ENCODE assay signal across 12 cellular contexts in genomic region chr11:18669211-18669593, GRCh38. TPM values are rescaled to one million over a fixed set of nuclear protein-coding genes. Genes with fewer than 3 reads are reported as not detected.
DNase-seq lines count a peak whose midpoint lies in the region; ATAC-seq, FAIRE-seq and TF ChIP-seq lines count a peak whose summit lies in the region.
"Had no signal": no experiment of that assay in that cellular context is flagged by ENCODE, and none has a peak within 500 bp of the region (broad histone marks: within the 10 kb centered on the region; RNA-seq: fewer than 3 reads in every experiment).

No MANE protein-coding gene starts in this region.

- peak overlapping the region in 2 of 3 donors; percentile 84 to 85 for H3K27ac Mint-ChIP-seq in CD4-positive, CD25-positive, alpha-beta regulatory T cell
- H3K27ac Mint-ChIP-seq in activated CD4-positive, alpha-beta memory T cell treated with anti-CD3 and anti-CD28 coated beads for 36 hours: peak overlapping the region; percentile 46
- peak overlapping the region; percentile 7 to 41 (median 16) for H3K27ac Mint-ChIP-seq in immature natural killer cell

- peak overlapping the region in 2 of 4 donors; percentile 9 to 28 for H3K4me3 Mint-ChIP-seq in CD4-positive, CD25-positive, alpha-beta regulatory T cell
- peak overlapping the region; percentile 9 for H3K4me3 Mint-ChIP-seq in activated CD4-positive, alpha-beta memory T cell treated with anti-CD3 and anti-CD28 coated beads for 36 hours
- peak overlapping the region in 2 of 5 donors; percentile 14 to 18 for H3K4me3 Mint-ChIP-seq in immature natural killer cell
- H3K4me3 Mint-ChIP-seq: dendritic cell treated with granulocyte-macrophage colony-stimulating factor and Interleukin-4, amounts not matched to agents 40 ng/mL and 50 ng/mL, for 4 days had no signal

- FAIRE-seq in kidney (lab: Jason Lieb, UNC): no peak

- no peaks in the 10 kb centered on the region for H3K36me3 ChIP-seq in CD4-positive, CD25-positive, alpha-beta regulatory T cell (ENCODE audit: control insufficient read depth, insufficient read depth, low read length)
- no peaks in the 10 kb centered on the region for H3K36me3 ChIP-seq in kidney (ENCODE audit: control insufficient read depth in 1 of 2, insufficient read depth in 2 of 2, low read length in 2 of 2)

- H3K4me1 ChIP-seq in CD4-positive, CD25-positive, alpha-beta regulatory T cell (ENCODE audit: control insufficient read depth, insufficient read depth, low read length, poor library complexity, severe bottlenecking): peaks cover 27% of the 10 kb centered on the region
- peaks cover 0 to 2% of the 10 kb centered on the region in 2 donors for H3K4me1 ChIP-seq in kidney (ENCODE audit: control insufficient read depth in 1 of 2, insufficient read depth in 1 of 2, low read depth in 1 of 2, low read length in 2 of 2)

- peak in 1 of 3 donors; percentile 16 for DNase-seq in CD4-positive, CD25-positive, alpha-beta regulatory T cell
- DNase-seq in HCEC 1CT: peak; percentile 33
- peak; percentile 51 for DNase-seq in activated CD4-positive, alpha-beta memory T cell treated with anti-CD3 and anti-CD28 coated beads for 36 hours
- DNase-seq in immature natural killer cell: no peak
- DNase-seq in foreskin melanocyte: no peak
- no peak for DNase-seq in kidney
- DNase-seq in hippocampal formation (lab: John Stamatoyannopoulos, UW): no peak
- DNase-seq: NCI-H1436 treated with DMSO at 0.1 percent for 48 hours had no signal

- intact Hi-C loops in activated CD4-positive, alpha-beta memory T cell treated with anti-CD3 and anti-CD28 coated beads for 36 hours (cut with micrococcal nuclease): loop anchor here (1.0 to 5.0 kb wide), 3 partner anchors 35 to 142 kb away; partner anchors contain the start of genes SPTY2D1 and TSG101
- intact Hi-C loops in kidney (cut with DNase I): no loop called here

- H3K4me1 Mint-ChIP-seq in CD4-positive, CD25-positive, alpha-beta regulatory T cell: peaks cover 15 to 53% (median 30%) of the 10 kb centered on the region in 4 donors
- H3K4me1 Mint-ChIP-seq in activated CD4-positive, alpha-beta memory T cell treated with anti-CD3 and anti-CD28 coated beads for 36 hours (ENCODE audit: low read depth): peaks cover 54% of the 10 kb centered on the region
- H3K4me1 Mint-ChIP-seq in immature natural killer cell: peaks cover 21 to 29% of the 10 kb centered on the region in 2 donors

- no peak for TF ChIP-seq CTCF in kidney (IDR thresholded peaks at IDR 0.05; ENCODE audit: borderline replicate concordance, extremely low read depth, insufficient read depth)

- no peaks in the 10 kb centered on the region for H3K9me3 ChIP-seq in CD4-positive, CD25-positive, alpha-beta regulatory T cell (ENCODE audit: control insufficient read depth in 2 of 2, low read length in 2 of 2)
- no peaks in the 10 kb centered on the region for H3K9me3 ChIP-seq in kidney (ENCODE audit: control insufficient read depth in 1 of 2, low read length in 2 of 2)

- no peaks in the 10 kb centered on the region for H3K27me3 ChIP-seq in CD4-positive, CD25-positive, alpha-beta regulatory T cell (ENCODE audit: control insufficient read depth, insufficient read depth, low read length)

- POLR2A ChIA-PET in activated CD4-positive, alpha-beta memory T cell treated with anti-CD3 and anti-CD28 coated beads for 36 hours (lab: Charles Lee): interaction anchor here (0.7 to 2.2 kb wide), 2 partner anchors 29 to 35 kb away, joined by 3 to 6 read pairs; partner anchors contain the start of gene SPTY2D1

- CTCF ChIA-PET in activated CD4-positive, alpha-beta memory T cell treated with anti-CD3 and anti-CD28 coated beads for 36 hours (lab: Charles Lee): interaction anchor here (0.6 to 1.2 kb wide), 2 partner anchors 53 to 136 kb away, joined by 3 to 6 read pairs; no protein-coding TSS in a partner anchor

- no peaks in the 10 kb centered on the region for H3K36me3 Mint-ChIP-seq in CD4-positive, CD25-positive, alpha-beta regulatory T cell
- no peaks in the 10 kb centered on the region for H3K36me3 Mint-ChIP-seq in activated CD4-positive, alpha-beta memory T cell treated with anti-CD3 and anti-CD28 coated beads for 36 hours
- H3K36me3 Mint-ChIP-seq in immature natural killer cell: no peaks in the 10 kb centered on the region

- H3K27me3 Mint-ChIP-seq in CD4-positive, CD25-positive, alpha-beta regulatory T cell: peaks cover 18% of the 10 kb centered on the region
- no peaks in the 10 kb centered on the region for H3K27me3 Mint-ChIP-seq in activated CD4-positive, alpha-beta memory T cell treated with anti-CD3 and anti-CD28 coated beads for 36 hours
- peaks cover 1 to 8% (median 4%) of the 10 kb centered on the region in 3 donors for H3K27me3 Mint-ChIP-seq in immature natural killer cell (ENCODE audit: low read depth in 3 of 3)
- H3K27me3 Mint-ChIP-seq: dendritic cell treated with granulocyte-macrophage colony-stimulating factor and Interleukin-4, amounts not matched to agents 40 ng/mL and 50 ng/mL, for 4 days had no signal

- H3K9me3 Mint-ChIP-seq in CD4-positive, CD25-positive, alpha-beta regulatory T cell: peaks cover 0 to 2% (median 0%) of the 10 kb centered on the region in 7 donors
- H3K9me3 Mint-ChIP-seq in activated CD4-positive, alpha-beta memory T cell treated with anti-CD3 and anti-CD28 coated beads for 36 hours: no peaks in the 10 kb centered on the region
- H3K9me3 Mint-ChIP-seq in immature natural killer cell: no peaks in the 10 kb centered on the region
- H3K9me3 Mint-ChIP-seq: dendritic cell treated with granulocyte-macrophage colony-stimulating factor and Interleukin-4, amounts not matched to agents 40 ng/mL and 50 ng/mL, for 4 days had no signal

- ATAC-seq in CD4-positive, CD25-positive, alpha-beta regulatory T cell (ENCODE audit: low read depth in 2 of 2): no peak
- no peak for ATAC-seq in HG03097 (IDR thresholded peaks at IDR 0.05; ENCODE audit: low FRiP score, unreplicated experiment)

- no peak overlapping the region for H3K27ac ChIP-seq in CD4-positive, CD25-positive, alpha-beta regulatory T cell (ENCODE audit: insufficient read depth, low read length, poor library complexity, severe bottlenecking)
- H3K27ac ChIP-seq in kidney (ENCODE audit: low read depth in 2 of 2, low read length in 2 of 2): no peak overlapping the region
- H3K27ac ChIP-seq: C4-2B, HL-60 had no signal

- H3K9ac ChIP-seq in kidney (ENCODE audit: low read length in 2 of 2): no peak overlapping the region

- H3K4me3 ChIP-seq in CD4-positive, CD25-positive, alpha-beta regulatory T cell (ENCODE audit: low read depth, low read length): no peak overlapping the region
- no peak overlapping the region for H3K4me3 ChIP-seq in kidney (ENCODE audit: low read length in 2 of 2)

RNA-seq across cellular contexts. Expression of gene TMEM86A, which starts 29.4 kb away (rescaled TPM):
- 4.8 TPM for total RNA-seq in CD4-positive, CD25-positive, alpha-beta regulatory T cell
- polyA plus RNA-seq in CD4-positive, CD25-positive, alpha-beta regulatory T cell: 1 to 10 TPM in 3 of 4 donors, under 1 TPM in 1; 1.00 to 2.2 (median 1.2) TPM
- total RNA-seq in activated CD4-positive, alpha-beta memory T cell treated with anti-CD3 and anti-CD28 coated beads for 36 hours: under 1 TPM; 0.50 to 0.65 TPM
- polyA plus RNA-seq in immature natural killer cell: 1 to 10 TPM in 1 of 3 donors, under 1 TPM in 2; 0.43 to 2.1 (median 0.92) TPM
- total RNA-seq in kidney: 7.4 TPM
- polyA plus RNA-seq in kidney (ENCODE audit: insufficient read depth, low read depth, low replicate concordance): 17.1 TPM

RNA-seq across cellular contexts. Expression of gene SPTY2D1, which starts 35.1 kb away (rescaled TPM):
- 62.0 TPM for total RNA-seq in CD4-positive, CD25-positive, alpha-beta regulatory T cell
- polyA plus RNA-seq in CD4-positive, CD25-positive, alpha-beta regulatory T cell: 10 to 100 TPM; 11.2 to 13.5 (median 12.6) TPM
- 10 to 100 TPM; 18.7 to 23.4 TPM for total RNA-seq in activated CD4-positive, alpha-beta memory T cell treated with anti-CD3 and anti-CD28 coated beads for 36 hours
- polyA plus RNA-seq in immature natural killer cell (10 to 100 TPM in 2 of 3 donors, 1 to 10 TPM in 1; 7.8 to 20.7 (median 15.3) TPM), kidney (ENCODE audit: insufficient read depth, low read depth, low replicate concordance) (4.8 TPM)
- 21.9 TPM for total RNA-seq in kidney

RNA-seq across cellular contexts. Expression of gene IGSF22, which starts 56.8 kb away (rescaled TPM):
- 2.1 TPM for total RNA-seq in CD4-positive, CD25-positive, alpha-beta regulatory T cell
- polyA plus RNA-seq in CD4-positive, CD25-positive, alpha-beta regulatory T cell: 1 to 10 TPM; 2.4 to 6.2 (median 3.4) TPM
- total RNA-seq in activated CD4-positive, alpha-beta memory T cell treated with anti-CD3 and anti-CD28 coated beads for 36 hours: under 1 TPM; 0.85 to 1.00 TPM
- polyA plus RNA-seq in immature natural killer cell (under 1 TPM in 2 of 3 donors, not detected in 1; 0.20 to 0.46 TPM), kidney (ENCODE audit: insufficient read depth, low read depth, low replicate concordance) (2.8 TPM)
- total RNA-seq in kidney: 2.5 TPM

Comparison
In these comparisons a context has a peak if more than half of its experiments do, and no peak if none do; other contexts are left out.
1. DNase-seq: peak in HCEC 1CT (single experiment) and activated CD4-positive, alpha-beta memory T cell treated with anti-CD3 and anti-CD28 coated beads for 36 hours (single experiment); none in immature natural killer cell (0 of 3), foreskin melanocyte (single experiment), kidney (single experiment) and hippocampal formation (0 of 2).
2. H3K27ac Mint-ChIP-seq: peak in every context shown above with its lines; median percentile 84 in CD4-positive, CD25-positive, alpha-beta regulatory T cell; 46 in activated CD4-positive, alpha-beta memory T cell treated with anti-CD3 and anti-CD28 coated beads for 36 hours; 16 in immature natural killer cell.